In the genomic region with DNA sequence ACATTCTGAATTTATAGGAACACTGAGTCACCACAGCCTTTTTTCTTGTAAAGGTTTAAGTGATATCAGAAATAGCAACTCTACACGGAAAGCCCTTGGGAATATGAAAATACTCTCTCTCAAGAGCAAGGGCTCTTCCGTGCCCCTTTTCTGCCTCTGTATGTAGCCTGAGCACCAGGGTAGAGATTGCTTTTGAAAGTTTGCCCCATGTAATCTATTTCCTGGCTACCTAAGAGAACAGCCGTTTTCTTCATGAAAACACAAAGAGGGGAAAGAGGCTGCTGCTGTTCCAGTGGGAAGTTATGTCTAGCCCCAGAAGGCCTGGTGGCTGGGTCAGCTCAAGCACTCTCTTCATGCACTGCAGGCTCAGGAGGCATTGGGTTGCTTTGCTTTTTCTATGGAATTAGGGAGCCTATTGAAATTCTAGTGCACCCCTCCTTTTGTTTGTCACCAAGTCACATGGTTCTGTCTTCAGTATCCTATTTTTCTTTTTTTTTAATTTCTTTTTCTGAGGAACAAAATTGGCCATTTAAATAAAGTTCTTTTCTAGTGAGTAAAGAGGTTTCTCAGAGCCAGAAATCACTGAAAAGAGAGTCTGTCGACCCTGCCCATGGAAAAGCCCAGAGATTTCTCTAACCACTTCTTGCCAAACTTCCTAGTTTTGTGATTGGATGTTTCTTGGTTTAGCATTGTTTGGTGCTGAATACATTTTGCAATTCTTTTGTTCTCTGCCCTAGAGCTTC, we compare ENCODE assay signal across 15 cellular contexts. TPM values are rescaled to one million over a fixed set of nuclear protein-coding genes. Genes with fewer than 3 reads are reported as not detected.
DNase-seq lines count a peak whose midpoint lies in the region; ATAC-seq, FAIRE-seq and TF ChIP-seq lines count a peak whose summit lies in the region.
"Had no signal": no experiment of that assay in that cellular context is flagged by ENCODE, and none has a peak within 500 bp of the region (broad histone marks: within the 10 kb centered on the region; RNA-seq: fewer than 3 reads in every experiment).

No MANE protein-coding gene starts in this region.

- no peak for TF ChIP-seq EP300 in GM12878 (IDR thresholded peaks at IDR 0.05; ENCODE audit: borderline replicate concordance in 1 of 2, control insufficient read depth in 1 of 2, low read depth in 2 of 2, low read length in 2 of 2)

- H4K20me1 ChIP-seq in MM.1S (ENCODE audit: insufficient read depth, low read length) (no peaks in the 10 kb centered on the region), GM12878 (ENCODE audit: control insufficient read depth, insufficient read depth) (no peaks in the 10 kb centered on the region)

- TF ChIP-seq POLR2A in GM12878 (IDR thresholded peaks at IDR 0.05; ENCODE audit: low read depth, low read length): no peak

- H3K9ac ChIP-seq in MM.1S (ENCODE audit: low read length) (peak overlapping the region; percentile 27; the same call in 1 of the 2 replicates), GM12878 (ENCODE audit: control insufficient read depth, insufficient read depth, low read length) (no peak overlapping the region)

- CTCF ChIA-PET in GM12878 (lab: Yijun Ruan, JAX): interaction anchor here (1.5 to 4.4 kb wide), 5 partner anchors 9 to 86 kb away, joined by 3 to 32 read pairs (median 7); no protein-coding TSS in a partner anchor

- ATAC-seq in GM12878 (no peak), natural killer cell (no peak), Right ventricle myocardium superior (ENCODE audit: poor library complexity) (no peak), HG02852 (IDR thresholded peaks at IDR 0.05; ENCODE audit: unreplicated experiment) (no peak), GM18861 (IDR thresholded peaks at IDR 0.05; ENCODE audit: unreplicated experiment) (no peak), GM19023 (IDR thresholded peaks at IDR 0.05; ENCODE audit: unreplicated experiment) (no peak)
- ATAC-seq: gastrocnemius medialis had no signal

- 72% methylated on average over 4 of the region's 4 CpGs for WGBS in GM12878 (ENCODE audit: insufficient coverage, insufficient replicate concordance, low lambda C conversion rate, missing lambda C conversion rate)

- no peak for TF ChIP-seq RAD21 in GM12878 (IDR thresholded peaks at IDR 0.05; ENCODE audit: insufficient read depth, low read depth, low read length)

- H3K36me3 ChIP-seq in MM.1S (replicated peaks; ENCODE audit: insufficient read depth, low read length) (no peaks in the 10 kb centered on the region), GM12878 (ENCODE audit: control insufficient read depth in 2 of 2, insufficient read depth in 2 of 2, low read length in 1 of 2) (no peaks in the 10 kb centered on the region)

- DNase-seq in G401 (ENCODE audit: low spot score): peak; percentile 30
- DNase-seq in MM.1S: no peak
- no peak for DNase-seq in GM12878 (ENCODE audit: low read depth, low spot score)
- no peak for DNase-seq in natural killer cell
- no peak for DNase-seq in Right ventricle myocardium superior
- DNase-seq: activated effector memory CD4-positive, alpha-beta T cell treated with anti-CD3 and anti-CD28 coated beads, Interleukin-2, amount 50 U/mL, for 16 hours; gastrocnemius medialis; Kasumi-1; NCI-H2081 had no signal

- RAD21 ChIA-PET in GM12878 (lab: Charles Lee; ENCODE audit: unreplicated experiment): interaction anchor here (4.7 kb wide), 1 partner anchor 41 kb away, joined by 38 read pairs; a partner anchor contains a TSS

- H2AFZ ChIP-seq in MM.1S (ENCODE audit: low read length): peak overlapping the region; percentile 50; the same call in 1 of the 2 replicates
- no peak overlapping the region for H2AFZ ChIP-seq in GM12878 (ENCODE audit: control insufficient read depth, low read depth, low read length)

- H3K27me3 ChIP-seq in MM.1S (replicated peaks; ENCODE audit: insufficient read depth, low read length) (no peaks in the 10 kb centered on the region), GM12878 (replicated peaks in 1 of 2; ENCODE audit: control insufficient read depth in 2 of 2, insufficient read depth in 2 of 2, low read length in 1 of 2) (no peaks in the 10 kb centered on the region)
- H3K27me3 ChIP-seq: gastrocnemius medialis, neutrophil had no signal

- no peak for FAIRE-seq in GM12878 (lab: Jason Lieb, UNC)
- FAIRE-seq: H54 had no signal

- H3K36me3 Mint-ChIP-seq in natural killer cell: no peaks in the 10 kb centered on the region

- H3K4me1 ChIP-seq in MM.1S (ENCODE audit: low read length): peaks cover 21% of the 10 kb centered on the region
- H3K4me1 ChIP-seq in GM12878 (ENCODE audit: control insufficient read depth, insufficient read depth, low read length): peaks cover 14% of the 10 kb centered on the region; the same call in 1 of the 2 replicates

- H3K9me2 ChIP-seq in MM.1S (replicated peaks; ENCODE audit: insufficient read depth, low read length): no peaks in the 10 kb centered on the region

- SMC1A ChIA-PET in GM12878 (lab: Charles Lee; ENCODE audit: uncharacterized antibody, unreplicated experiment): interaction anchor here (0.6 to 5.1 kb wide), 4 partner anchors 10 to 41 kb away, joined by 3 to 54 read pairs (median 6); a partner anchor contains a TSS

- TF ChIP-seq CTCF in MM.1S (IDR thresholded peaks at IDR 0.05; ENCODE audit: low read length) (no peak), GM12878 (IDR thresholded peaks at IDR 0.05 in 2 of 3, conservative IDR thresholded peaks at IDR 0.05 in 1 of 3; ENCODE audit: control insufficient read depth in 2 of 3, extremely low read depth in 1 of 3, insufficient read depth in 1 of 3, low read depth in 3 of 3, low read length in 3 of 3) (no peak), natural killer cell (IDR thresholded peaks at IDR 0.05) (no peak)

- H3K4me1 Mint-ChIP-seq in natural killer cell: peaks cover 25 to 51% of the 10 kb centered on the region in 2 donors

- POLR2A ChIA-PET in GM12878 (lab: Charles Lee): interaction anchor here (2.0 kb wide), 1 partner anchor 10 kb away, joined by 5 read pairs; no protein-coding TSS in a partner anchor

- BruUV-seq in GM12878 (replicated peaks; lab: Mats Ljungman, UMichigan): no TSS peak

- peak overlapping the region; percentile 68 to 78 for H3K27ac Mint-ChIP-seq in natural killer cell

- no peak overlapping the region for H3K4me3 Mint-ChIP-seq in natural killer cell

- H3K79me2 ChIP-seq in MM.1S (ENCODE audit: low read length): no peaks in the 10 kb centered on the region
- no peaks in the 10 kb centered on the region for H3K79me2 ChIP-seq in GM12878 (ENCODE audit: control insufficient read depth, insufficient read depth, low read length)

- peak overlapping the region; percentile 63 for H3K4me2 ChIP-seq in MM.1S (ENCODE audit: low read depth, low read length)
- no peak overlapping the region for H3K4me2 ChIP-seq in GM12878 (ENCODE audit: control insufficient read depth, insufficient read depth)

- H3K27ac ChIP-seq in MM.1S (ENCODE audit: low read length) (peak overlapping the region; percentile 87), GM12878 (ENCODE audit: control insufficient read depth, insufficient read depth) (peak overlapping the region; percentile 51)
- H3K27ac ChIP-seq: gastrocnemius medialis, neutrophil had no signal

- intact Hi-C loops in GM12878 (cut with micrococcal nuclease; ENCODE audit: unreplicated experiment) (loop anchor here (2.0 kb wide), 1 partner anchor 43 kb away; no protein-coding TSS in a partner anchor), natural killer cell (cut with micrococcal nuclease) (no loop called here), Right ventricle myocardium superior (cut with DNase I) (no loop called here)

- in situ Hi-C loops in G401 (cut with HindIII; ENCODE audit: low sequenced_read_pairs): no loop called here
- in situ Hi-C loops in GM12878 (cut with MboI): no loop called here

- H3K9me3 ChIP-seq in MM.1S (replicated peaks; ENCODE audit: insufficient read depth, low read length) (no peaks in the 10 kb centered on the region), GM12878 (replicated peaks; ENCODE audit: control insufficient read depth, insufficient read depth, low read length) (peaks cover 7% of the 10 kb centered on the region; the same call in 2 of the 3 replicates)
- H3K9me3 ChIP-seq: gastrocnemius medialis, neutrophil had no signal

- H3K27me3 Mint-ChIP-seq in natural killer cell (ENCODE audit: low read depth in 2 of 2): no peaks in the 10 kb centered on the region

- H3F3A ChIP-seq in MM.1S (ENCODE audit: insufficient read depth, low read length): peaks cover 6% of the 10 kb centered on the region

- no peaks in the 10 kb centered on the region for H3K9me3 Mint-ChIP-seq in natural killer cell

- no peak overlapping the region for H3K4me3 ChIP-seq in MM.1S (ENCODE audit: low read length)
- no peak overlapping the region for H3K4me3 ChIP-seq in GM12878
- H3K4me3 ChIP-seq: gastrocnemius medialis had no signal

TF ChIP-seq in GM12878, 131 proteins besides CTCF, POLR2A, EP300 and RAD21:
- TF ChIP-seq TCF3 (IDR thresholded peaks at IDR 0.05; ENCODE audit: borderline replicate concordance, insufficient read depth, low read depth, low read length) (no peak), NR2C2 (IDR thresholded peaks at IDR 0.05; ENCODE audit: borderline replicate concordance, control insufficient read depth, insufficient read length, low read depth) (no peak), BCL11A (IDR thresholded peaks at IDR 0.05; ENCODE audit: low read depth, low read length) (no peak), NFYA (IDR thresholded peaks at IDR 0.05; ENCODE audit: borderline replicate concordance, low read depth, low read length) (no peak)
TF ChIP-seq in GM12878: peak in this region for 0.

RNA-seq across cellular contexts. Expression of a gene that starts 39.5 kb away (rescaled TPM):
- not detected in 2 replicates for total RNA-seq in G401 (2014; rRNA removed; shearing (Covaris generic))
- 0.15 TPM in 2 replicates for total RNA-seq in GM12878 (2013; cell fraction: nucleolus; rRNA removed)
- 0.38 and 0.56 TPM in 2 replicates for total RNA-seq in GM12878 (2014; rRNA removed)
- 0.37 and 1.0 TPM in 2 replicates for total RNA-seq in GM12878 (2014; rRNA removed; fragmentation: Illumina TruSeq; extraction: Trizol)
- 0.21 and 0.85 TPM in 2 replicates for total RNA-seq in GM12878 (2021)
- polyA plus RNA-seq in GM12878 (2011; ENCODE audit: low read depth): 0.68 TPM
- polyA plus RNA-seq in GM12878 (2011; rRNA removed): 0.08 and 0.23 TPM in 2 replicates
- 0.30 and 0.72 TPM in 2 replicates for polyA plus RNA-seq in GM12878 (2011; cell fraction: cytosol; rRNA removed)
- 0.51 and 1.3 TPM in 2 replicates for polyA plus RNA-seq in GM12878 (2011; cell fraction: nucleus; rRNA removed)
- 4.8 and 7.2 TPM in 2 replicates for polyA plus RNA-seq in GM12878 (2012)
- polyA plus RNA-seq in GM12878 (2014; fragmentation: Illumina TruSeq; extraction: Trizol): 0.38 and 1.1 TPM in 2 replicates
- polyA plus RNA-seq in GM12878 (2014; fragmentation: Nextera tagmentation; extraction: Ambion mirVana): 1 to 10 TPM; 2.7 to 4.7 TPM
- 0.50 and 7.2 TPM in 2 replicates for polyA plus RNA-seq in GM12878 (2014; rRNA removed)
- polyA plus RNA-seq in GM12878 (2016; fragmentation: Nextera tagmentation; extraction: Ambion mirVana): 1 to 10 TPM; 3.1 to 3.8 TPM
- polyA minus RNA-seq in GM12878 (2011; rRNA and poly(A)+ RNA removed): 0.26 and 0.59 TPM in 2 replicates
- polyA minus RNA-seq in GM12878 (2011; cell fraction: cytosol; rRNA and poly(A)+ RNA removed): not detected in 2 replicates
- polyA minus RNA-seq in GM12878 (2011; cell fraction: nucleus; rRNA and poly(A)+ RNA removed): 0.73 and 0.86 TPM in 2 replicates
- total RNA-seq in natural killer cell: 10 to 100 TPM; 24.9 to 52.3 (median 43.9) TPM
- not detected for total RNA-seq in Right ventricle myocardium superior
- total RNA-seq: gastrocnemius medialis, RPMI7951 had no signal

Comparison
In these comparisons a context has a peak if more than half of its experiments do, and no peak if none do; other contexts are left out.
1. RNA of a gene that starts 39.5 kb away (total RNA-seq): 24.9 to 52.3 TPM in natural killer cell; 0.15 to 1.0 TPM in GM12878, not detected in Right ventricle myocardium superior (single experiment) and not detected in G401; every median in the first group is over 10 times any median in the second.